Comparison of ENCODE assay signal across 1 cellular context in genomic region chr12:6294533-6295186, GRCh38.
TF ChIP-seq lines count a peak whose summit lies in the region.

No MANE protein-coding gene starts in this region.

TF ChIP-seq in SK-N-SH, 30 proteins besides CTCF, POLR2A, EP300 and RAD21 (continued from another document):
- no peak for TF ChIP-seq ZBTB33 (IDR thresholded peaks at IDR 0.05; ENCODE audit: borderline replicate concordance, low read depth)
- TF ChIP-seq FOSL2 (IDR thresholded peaks at IDR 0.05; ENCODE audit: borderline replicate concordance, low read depth) = no peak
- TF ChIP-seq, protein P1, sequence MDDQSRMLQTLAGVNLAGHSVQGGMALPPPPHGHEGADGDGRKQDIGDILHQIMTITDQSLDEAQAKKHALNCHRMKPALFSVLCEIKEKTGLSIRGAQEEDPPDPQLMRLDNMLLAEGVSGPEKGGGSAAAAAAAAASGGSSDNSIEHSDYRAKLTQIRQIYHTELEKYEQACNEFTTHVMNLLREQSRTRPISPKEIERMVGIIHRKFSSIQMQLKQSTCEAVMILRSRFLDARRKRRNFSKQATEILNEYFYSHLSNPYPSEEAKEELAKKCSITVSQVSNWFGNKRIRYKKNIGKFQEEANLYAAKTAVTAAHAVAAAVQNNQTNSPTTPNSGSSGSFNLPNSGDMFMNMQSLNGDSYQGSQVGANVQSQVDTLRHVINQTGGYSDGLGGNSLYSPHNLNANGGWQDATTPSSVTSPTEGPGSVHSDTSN (IDR thresholded peaks at IDR 0.05) = no peak
- TF ChIP-seq JUND (IDR thresholded peaks at IDR 0.05) = no peak
- no peak for TF ChIP-seq YY1 (IDR thresholded peaks at IDR 0.05; ENCODE audit: low read depth)
- TF ChIP-seq TAF1 (IDR thresholded peaks at IDR 0.05; ENCODE audit: borderline replicate concordance, low read depth, low read length) = no peak
TF ChIP-seq in SK-N-SH: peak in this region for 0.
